27 cellular contexts compared by ENCODE assay signal in the genomic region with DNA sequence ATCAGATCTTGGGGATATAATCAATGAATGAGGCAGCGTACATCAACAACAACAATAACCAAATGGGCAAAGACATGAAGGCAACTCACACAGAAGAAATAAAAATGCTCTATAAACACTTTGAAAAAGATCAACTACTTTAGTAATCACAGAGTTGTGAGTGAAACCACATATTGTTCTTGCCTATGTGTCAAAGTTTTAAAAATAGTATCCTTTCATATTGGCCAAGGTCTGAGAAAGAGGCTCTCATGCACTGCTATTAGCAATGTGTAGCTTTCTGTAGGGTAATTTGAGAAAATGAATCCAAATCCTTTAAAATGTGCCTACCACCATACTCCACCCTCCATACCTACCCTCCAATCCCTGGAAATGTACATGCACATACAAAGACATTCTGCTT. TPM values are rescaled to one million over a fixed set of nuclear protein-coding genes. Genes with fewer than 3 reads are reported as not detected.
DNase-seq lines count a peak whose midpoint lies in the region; ATAC-seq, FAIRE-seq and TF ChIP-seq lines count a peak whose summit lies in the region.
"Had no signal": no experiment of that assay in that cellular context is flagged by ENCODE, and none has a peak within 500 bp of the region (broad histone marks: within the 10 kb centered on the region; RNA-seq: fewer than 3 reads in every experiment).

No MANE protein-coding gene starts in this region.

- peak; percentile 41 for ATAC-seq in HG03378 (IDR thresholded peaks at IDR 0.05; ENCODE audit: unreplicated experiment)
- ATAC-seq in HG03045 (IDR thresholded peaks at IDR 0.05; ENCODE audit: unreplicated experiment) = no peak
- no peak for ATAC-seq in HG03135 (IDR thresholded peaks at IDR 0.05; ENCODE audit: unreplicated experiment)
- ATAC-seq in CD8-positive, alpha-beta T cell = no peak
- ATAC-seq: mucosa of descending colon, PC-3 had no signal

- H3K36me3 ChIP-seq in CD8-positive, alpha-beta T cell (ENCODE audit: insufficient read depth, low read length) = no peaks in the 10 kb centered on the region
- H3K36me3 ChIP-seq: right atrium auricular region had no signal

- CTCF ChIA-PET in activated CD4-positive, alpha-beta memory T cell treated with anti-CD3 and anti-CD28 coated beads for 36 hours (lab: Charles Lee) = interaction anchor here (1.0 to 2.3 kb wide), 14 partner anchors 11 to 207 kb away, joined by 3 to 17 read pairs (median 9); a partner anchor contains a TSS
- CTCF ChIA-PET in CD8-positive, alpha-beta T cell (lab: Charles Lee) = interaction anchor here (0.9 to 4.7 kb wide), 13 partner anchors 8 to 196 kb away, joined by 4 to 49 read pairs (median 15); no protein-coding TSS in a partner anchor

- no peaks in the 10 kb centered on the region for H3K9me3 ChIP-seq in CD8-positive, alpha-beta T cell (ENCODE audit: low read length)
- H3K9me3 ChIP-seq: mucosa of descending colon, neutrophil, right atrium auricular region had no signal

- H3K27me3 ChIP-seq in CD8-positive, alpha-beta T cell (ENCODE audit: insufficient read depth, low read length) = no peaks in the 10 kb centered on the region
- H3K27me3 ChIP-seq: brain microvascular endothelial cell, neutrophil, right atrium auricular region had no signal

- no peak overlapping the region for H3K4me3 Mint-ChIP-seq in activated CD4-positive, alpha-beta memory T cell treated with anti-CD3 and anti-CD28 coated beads for 36 hours
- H3K4me3 Mint-ChIP-seq in CD8-positive, alpha-beta T cell = no peak overlapping the region
- H3K4me3 Mint-ChIP-seq: activated CD8-positive, alpha-beta T cell treated with anti-CD3 and anti-CD28 coated beads, Interleukin-2, amount 10 ng/mL, durations not matched to agents 7 days and 5 days; activated T-cell treated with anti-CD3 and anti-CD28 coated beads, Interleukin-2, amount 50 U/mL, for 72 hours; T-helper 2 cell treated with Interferon-gamma antibody and Interleukin-4, amounts not matched to agents 5 μg/mL and 100 μg/mL, for 36 hours; type B pancreatic cell had no signal

- H3K27me3 Mint-ChIP-seq in activated CD4-positive, alpha-beta memory T cell treated with anti-CD3 and anti-CD28 coated beads for 36 hours = no peaks in the 10 kb centered on the region
- H3K27me3 Mint-ChIP-seq in CD8-positive, alpha-beta T cell (ENCODE audit: low read depth) = no peaks in the 10 kb centered on the region
- H3K27me3 Mint-ChIP-seq: type B pancreatic cell had no signal

- H3K36me3 Mint-ChIP-seq in activated CD4-positive, alpha-beta memory T cell treated with anti-CD3 and anti-CD28 coated beads for 36 hours = peaks cover 17% of the 10 kb centered on the region
- H3K36me3 Mint-ChIP-seq in CD8-positive, alpha-beta T cell = peaks cover 27% of the 10 kb centered on the region

- H3K4me1 Mint-ChIP-seq in activated CD4-positive, alpha-beta memory T cell treated with anti-CD3 and anti-CD28 coated beads for 36 hours (ENCODE audit: low read depth) = no peaks in the 10 kb centered on the region
- H3K4me1 Mint-ChIP-seq in CD8-positive, alpha-beta T cell (ENCODE audit: low read depth) = peaks cover 13% of the 10 kb centered on the region

- no peaks in the 10 kb centered on the region for H3K9me3 Mint-ChIP-seq in activated CD4-positive, alpha-beta memory T cell treated with anti-CD3 and anti-CD28 coated beads for 36 hours
- H3K9me3 Mint-ChIP-seq in CD8-positive, alpha-beta T cell = no peaks in the 10 kb centered on the region
- H3K9me3 Mint-ChIP-seq: activated naive CD4-positive, alpha-beta T cell treated with anti-CD3 and anti-CD28 coated beads, Interleukin-2, amount 50 U/mL, for 72 hours; activated T-cell treated with anti-CD3 and anti-CD28 coated beads, Interleukin-2, amount 50 U/mL, for 72 hours; T-helper 2 cell treated with Interferon-gamma antibody and Interleukin-4, amounts not matched to agents 5 μg/mL and 100 μg/mL, for 36 hours; type B pancreatic cell had no signal

- no peak for TF ChIP-seq CTCF in fibroblast of the aortic adventitia (IDR thresholded peaks at IDR 0.05; ENCODE audit: insufficient read depth, low read length)
- TF ChIP-seq CTCF in CD8-positive, alpha-beta T cell (IDR thresholded peaks at IDR 0.05) = no peak

- no peak overlapping the region for H3K27ac Mint-ChIP-seq in activated CD4-positive, alpha-beta memory T cell treated with anti-CD3 and anti-CD28 coated beads for 36 hours
- H3K27ac Mint-ChIP-seq in CD8-positive, alpha-beta T cell = no peak overlapping the region
- H3K27ac Mint-ChIP-seq: activated CD8-positive, alpha-beta T cell treated with anti-CD3 and anti-CD28 coated beads, Interleukin-2, amount 10 ng/mL, durations not matched to agents 7 days and 5 days; activated naive CD4-positive, alpha-beta T cell treated with anti-CD3 and anti-CD28 coated beads, Interleukin-2, amount 50 U/mL, for 72 hours; activated T-cell treated with anti-CD3 and anti-CD28 coated beads, Interleukin-2, amount 50 U/mL, for 72 hours; T-helper 2 cell treated with Interferon-gamma antibody and Interleukin-4, amounts not matched to agents 5 μg/mL and 100 μg/mL, for 36 hours; type B pancreatic cell had no signal

- peaks cover 6% of the 10 kb centered on the region for H3K4me1 ChIP-seq in CD8-positive, alpha-beta T cell (ENCODE audit: insufficient read depth, low read length)

- intact Hi-C loops in activated CD4-positive, alpha-beta memory T cell treated with anti-CD3 and anti-CD28 coated beads for 36 hours (cut with micrococcal nuclease) = no loop called here
- intact Hi-C loops in CD8-positive, alpha-beta T cell (cut with DNase I, micrococcal nuclease) = loop anchor here in 1 of 2 experiments (10.0 kb wide), 1 partner anchor 115 kb away; no protein-coding TSS in a partner anchor

- DNase-seq in EH (ENCODE audit: low read depth) = peak; percentile 45
- DNase-seq in GM19239 (ENCODE audit: insufficient read length, low spot score) = no peak
- peak; percentile 39 for DNase-seq in fibroblast of the aortic adventitia (ENCODE audit: low read depth)
- no peak for DNase-seq in activated CD4-positive, alpha-beta memory T cell treated with anti-CD3 and anti-CD28 coated beads for 36 hours
- DNase-seq in CD8-positive, alpha-beta T cell = no peak
- DNase-seq: activated CD4-positive, CD25-positive, alpha-beta regulatory T cell; activated CD8-positive, alpha-beta T cell treated with anti-CD3 and anti-CD28 coated beads, Interleukin-2, amount 10 ng/mL, durations not matched to agents 7 days and 5 days; activated T-cell treated with anti-CD3 and anti-CD28 coated beads, Interleukin-2, amount 50 U/mL, for 72 hours; brain microvascular endothelial cell; DMS79 treated with DMSO at 0.1 percent for 48 hours; KG1; mucosa of descending colon; NCI-H1092; NCI-H2107; NCI-H69; PC-3; stimulated activated naive CD4-positive, alpha-beta T cell had no signal

- no peak overlapping the region for H3K4me3 ChIP-seq in fibroblast of the aortic adventitia (ENCODE audit: low read depth, low read length)
- no peak overlapping the region for H3K4me3 ChIP-seq in CD8-positive, alpha-beta T cell (ENCODE audit: low read depth, low read length)
- H3K4me3 ChIP-seq: coronary artery, mucosa of descending colon, right atrium auricular region had no signal

- no peak overlapping the region for H3K27ac ChIP-seq in CD8-positive, alpha-beta T cell (ENCODE audit: low read depth, low read length)
- H3K27ac ChIP-seq: brain microvascular endothelial cell, coronary artery, neutrophil, right atrium auricular region had no signal

- POLR2A ChIA-PET in activated CD4-positive, alpha-beta memory T cell treated with anti-CD3 and anti-CD28 coated beads for 36 hours (lab: Charles Lee) = no interaction called here
- POLR2A ChIA-PET in CD8-positive, alpha-beta T cell (lab: Charles Lee) = interaction anchor here (1.4 kb wide), 1 partner anchor 147 kb away, joined by 4 read pairs; no protein-coding TSS in a partner anchor

- peak; percentile 88 for FAIRE-seq in GM19239 (lab: Jason Lieb, UNC)
- FAIRE-seq: frontal cortex had no signal

RNA-seq across cellular contexts. Expression of a gene that starts 25.0 kb away (rescaled TPM):
- total RNA-seq in fibroblast of the aortic adventitia (ENCODE audit: low replicate concordance) = 7.4 and 16.1 TPM in 2 replicates
- 10 to 100 TPM; 15.9 to 18.7 TPM for total RNA-seq in activated CD4-positive, alpha-beta memory T cell treated with anti-CD3 and anti-CD28 coated beads for 36 hours
- 1 to 10 TPM; 9.0 to 9.8 TPM for total RNA-seq in CD8-positive, alpha-beta T cell

Comparison
In these comparisons a context has a peak if more than half of its experiments do, and no peak if none do; other contexts are left out.
1. DNase-seq: peak in EH (single experiment) and fibroblast of the aortic adventitia (single experiment); none in GM19239 (single experiment), activated CD4-positive, alpha-beta memory T cell treated with anti-CD3 and anti-CD28 coated beads for 36 hours (single experiment) and CD8-positive, alpha-beta T cell (0 of 7).